In the genomic region with DNA sequence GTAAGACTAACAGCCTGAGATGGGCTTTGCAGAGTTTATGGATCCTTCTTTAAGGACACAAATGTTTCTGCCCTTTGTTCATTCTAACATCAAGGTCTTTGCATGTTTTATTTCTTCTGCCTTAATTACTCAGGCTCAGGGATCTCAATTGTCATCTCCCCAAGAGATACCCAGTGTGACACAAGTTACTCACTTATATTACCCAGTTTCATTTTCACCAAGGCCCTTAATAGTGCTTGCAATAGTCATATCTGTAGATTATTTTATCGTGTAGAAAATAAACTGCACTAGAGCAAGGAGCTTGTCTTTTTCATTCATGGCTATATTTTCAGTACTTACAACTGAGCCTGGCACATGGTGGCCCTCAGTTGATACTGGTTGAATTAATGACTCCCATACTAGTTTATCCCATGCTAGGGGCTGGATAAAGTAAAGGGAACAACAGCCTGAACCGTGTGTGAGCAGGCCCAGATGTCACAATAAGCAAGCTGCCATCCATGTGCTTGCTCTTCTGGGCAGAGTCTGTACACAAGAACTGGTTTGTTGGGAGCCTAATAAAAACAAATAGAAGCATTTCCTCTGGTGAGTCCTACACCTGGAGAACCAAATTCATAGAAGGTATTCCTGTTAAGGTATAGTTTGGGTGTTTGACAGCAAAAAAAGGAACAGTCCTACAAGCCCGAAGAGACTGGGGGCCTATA, we compare ENCODE assay signal across 15 cellular contexts.
DNase-seq lines count a peak whose midpoint lies in the region; ATAC-seq, FAIRE-seq and TF ChIP-seq lines count a peak whose summit lies in the region.
"Had no signal": no experiment of that assay in that cellular context is flagged by ENCODE, and none has a peak within 500 bp of the region (broad histone marks: within the 10 kb centered on the region; RNA-seq: fewer than 3 reads in every experiment).

No MANE protein-coding gene starts in this region.

- H3K9me3 Mint-ChIP-seq in activated CD8-positive, alpha-beta T cell treated with anti-CD3 and anti-CD28 coated beads for 36 hours, result no peaks in the 10 kb centered on the region
- H3K9me3 Mint-ChIP-seq in activated CD8-positive, alpha-beta T cell treated with anti-CD3 and anti-CD28 coated beads, Interleukin-2, amount 10 ng/mL, durations not matched to agents 7 days and 5 days (ENCODE audit: insufficient read depth), result no peaks in the 10 kb centered on the region
- peaks cover 8% of the 10 kb centered on the region for H3K9me3 Mint-ChIP-seq in activated T-helper 1 cell treated with anti-CD3 and anti-CD28 coated beads, Interleukin-12 subunit alpha, Interleukin-12 subunit beta, Interleukin-2, Interleukin-4 antibody, amounts not matched to agents 30 ng/mL and 10 ng/mL and 1 ng/mL, durations not matched to agents 14 hours and 24 hours and 36 hours
- H3K9me3 Mint-ChIP-seq: GM23338 had no signal

- H3K18ac ChIP-seq in mesenchymal stem cell (ENCODE audit: low read depth in 1 of 2, low read length in 2 of 2), result no peak overlapping the region

- H3K4ac ChIP-seq in mesenchymal stem cell (ENCODE audit: low read depth in 1 of 2, low read length in 2 of 2), result no peak overlapping the region

- no peaks in the 10 kb centered on the region for H4K20me1 ChIP-seq in GM12878 (ENCODE audit: control insufficient read depth, insufficient read depth)

- WGBS in GM12878 (ENCODE audit: insufficient coverage, insufficient replicate concordance, low lambda C conversion rate, missing lambda C conversion rate), result 27% methylated on average over 3 of the region's 3 CpGs
- 92% methylated on average over 3 of the region's 3 CpGs for WGBS in mesenchymal stem cell

- no peak overlapping the region for H2BK12ac ChIP-seq in mesenchymal stem cell (ENCODE audit: low read length in 2 of 2)

- H3K36me3 ChIP-seq in GM12878 (ENCODE audit: control insufficient read depth in 2 of 2, insufficient read depth in 2 of 2, low read length in 1 of 2) (no peaks in the 10 kb centered on the region), mesenchymal stem cell (ENCODE audit: control insufficient read depth in 1 of 2, insufficient read depth in 2 of 2, low read depth in 1 of 2, low read length in 2 of 2) (no peaks in the 10 kb centered on the region)

- no peaks in the 10 kb centered on the region for H3K36me3 Mint-ChIP-seq in activated CD8-positive, alpha-beta T cell treated with anti-CD3 and anti-CD28 coated beads for 36 hours (ENCODE audit: low read depth)
- no peaks in the 10 kb centered on the region for H3K36me3 Mint-ChIP-seq in activated CD8-positive, alpha-beta T cell treated with anti-CD3 and anti-CD28 coated beads, Interleukin-2, amount 10 ng/mL, durations not matched to agents 7 days and 5 days (ENCODE audit: low read depth)
- H3K36me3 Mint-ChIP-seq in activated T-helper 1 cell treated with anti-CD3 and anti-CD28 coated beads, Interleukin-12 subunit alpha, Interleukin-12 subunit beta, Interleukin-2, Interleukin-4 antibody, amounts not matched to agents 30 ng/mL and 10 ng/mL and 1 ng/mL, durations not matched to agents 14 hours and 24 hours and 36 hours (ENCODE audit: low read depth), result no peaks in the 10 kb centered on the region
- H3K36me3 Mint-ChIP-seq: CD8-positive, alpha-beta memory T cell had no signal

- no peaks in the 10 kb centered on the region for H3K27me3 Mint-ChIP-seq in activated CD8-positive, alpha-beta T cell treated with anti-CD3 and anti-CD28 coated beads for 36 hours
- H3K27me3 Mint-ChIP-seq in activated CD8-positive, alpha-beta T cell treated with anti-CD3 and anti-CD28 coated beads, Interleukin-2, amount 10 ng/mL, durations not matched to agents 7 days and 5 days (ENCODE audit: low read depth), result no peaks in the 10 kb centered on the region
- H3K27me3 Mint-ChIP-seq in activated T-helper 1 cell treated with anti-CD3 and anti-CD28 coated beads, Interleukin-12 subunit alpha, Interleukin-12 subunit beta, Interleukin-2, Interleukin-4 antibody, amounts not matched to agents 30 ng/mL and 10 ng/mL and 1 ng/mL, durations not matched to agents 14 hours and 24 hours and 36 hours (ENCODE audit: insufficient read depth), result peaks cover 2% of the 10 kb centered on the region
- H3K27me3 Mint-ChIP-seq: CD8-positive, alpha-beta memory T cell had no signal

- DNase-seq in activated CD8-positive, alpha-beta T cell treated with anti-CD3 and anti-CD28 coated beads for 36 hours, result no peak
- no peak for DNase-seq in activated CD8-positive, alpha-beta T cell treated with anti-CD3 and anti-CD28 coated beads, Interleukin-2, amount 10 ng/mL, durations not matched to agents 7 days and 5 days
- DNase-seq in LNCaP clone FGC (ENCODE audit: low read depth), result peak; percentile 33
- no peak for DNase-seq in GM12878 (ENCODE audit: low read depth, low spot score)
- DNase-seq in mesenchymal stem cell, result no peak
- no peak for DNase-seq in activated T-helper 1 cell treated with anti-CD3 and anti-CD28 coated beads, Interleukin-12 subunit alpha, Interleukin-12 subunit beta, Interleukin-2, Interleukin-4 antibody, amounts not matched to agents 30 ng/mL and 10 ng/mL and 1 ng/mL, durations not matched to agents 14 hours and 24 hours and 36 hours (ENCODE audit: low spot score)
- no peak for DNase-seq in frontal cortex (ENCODE audit: low spot score in 2 of 2)
- DNase-seq in left ventricle myocardium superior, result no peak
- DNase-seq: Caco-2; CD8-positive, alpha-beta memory T cell; H7; IMR-90 had no signal

- H3K9me3 ChIP-seq in GM12878 (replicated peaks; ENCODE audit: control insufficient read depth, insufficient read depth, low read length), result no peaks in the 10 kb centered on the region; the same call in 2 of the 3 replicates
- peaks cover 3% of the 10 kb centered on the region for H3K9me3 ChIP-seq in mesenchymal stem cell (ENCODE audit: control insufficient read depth, low read length)
- H3K9me3 ChIP-seq: A549 had no signal

- RAD21 ChIA-PET in GM12878 (lab: Charles Lee; ENCODE audit: unreplicated experiment), result no interaction called here

- FAIRE-seq in GM12878 (lab: Jason Lieb, UNC) (no peak), frontal cortex (lab: Jason Lieb, UNC) (no peak)
- FAIRE-seq: A549 had no signal

- ATAC-seq in activated CD8-positive, alpha-beta T cell treated with anti-CD3 and anti-CD28 coated beads for 36 hours, result peak; percentile 17
- ATAC-seq in activated CD8-positive, alpha-beta T cell treated with anti-CD3 and anti-CD28 coated beads, Interleukin-2, amount 10 ng/mL, durations not matched to agents 7 days and 5 days, result no peak
- peak; percentile 23 for ATAC-seq in GM12878
- ATAC-seq in left ventricle myocardium superior, result no peak
- ATAC-seq: A549, GM23338 had no signal

- no peak overlapping the region for H4K8ac ChIP-seq in mesenchymal stem cell (ENCODE audit: low read length)

- no TSS peak for BruUV-seq in GM12878 (replicated peaks; lab: Mats Ljungman, UMichigan)

- no peaks in the 10 kb centered on the region for H3K27me3 ChIP-seq in GM12878 (replicated peaks in 1 of 2; ENCODE audit: control insufficient read depth in 2 of 2, insufficient read depth in 2 of 2, low read length in 1 of 2)
- H3K27me3 ChIP-seq in mesenchymal stem cell (ENCODE audit: control insufficient read depth in 1 of 2, insufficient read depth in 1 of 2, low read length in 2 of 2), result no peaks in the 10 kb centered on the region

- TF ChIP-seq EP300 in GM12878 (IDR thresholded peaks at IDR 0.05; ENCODE audit: borderline replicate concordance in 1 of 2, control insufficient read depth in 1 of 2, low read depth in 2 of 2, low read length in 2 of 2), result no peak

- peaks cover 16% of the 10 kb centered on the region for H3K4me1 Mint-ChIP-seq in activated CD8-positive, alpha-beta T cell treated with anti-CD3 and anti-CD28 coated beads for 36 hours (ENCODE audit: low read depth)
- H3K4me1 Mint-ChIP-seq in activated CD8-positive, alpha-beta T cell treated with anti-CD3 and anti-CD28 coated beads, Interleukin-2, amount 10 ng/mL, durations not matched to agents 7 days and 5 days (ENCODE audit: low read depth), result peaks cover 13% of the 10 kb centered on the region
- H3K4me1 Mint-ChIP-seq in activated T-helper 1 cell treated with anti-CD3 and anti-CD28 coated beads, Interleukin-12 subunit alpha, Interleukin-12 subunit beta, Interleukin-2, Interleukin-4 antibody, amounts not matched to agents 30 ng/mL and 10 ng/mL and 1 ng/mL, durations not matched to agents 14 hours and 24 hours and 36 hours (ENCODE audit: low read depth), result peaks cover 18% of the 10 kb centered on the region
- H3K4me1 Mint-ChIP-seq: GM23338 had no signal

- POLR2A ChIA-PET in activated CD8-positive, alpha-beta T cell treated with anti-CD3 and anti-CD28 coated beads for 36 hours (lab: Charles Lee), result no interaction called here
- POLR2A ChIA-PET in activated CD8-positive, alpha-beta T cell treated with anti-CD3 and anti-CD28 coated beads, Interleukin-2, amount 10 ng/mL, durations not matched to agents 7 days and 5 days (lab: Charles Lee), result no interaction called here
- POLR2A ChIA-PET in GM12878 (lab: Charles Lee), result no interaction called here

- no peak overlapping the region for H2AK5ac ChIP-seq in mesenchymal stem cell (ENCODE audit: low read length, severe bottlenecking)

- H3K79me2 ChIP-seq in GM12878 (ENCODE audit: control insufficient read depth, insufficient read depth, low read length), result no peaks in the 10 kb centered on the region

- CTCF ChIA-PET in activated CD8-positive, alpha-beta T cell treated with anti-CD3 and anti-CD28 coated beads for 36 hours (lab: Charles Lee), result interaction anchor here (1.5 kb wide), 1 partner anchor 63 kb away, joined by 3 read pairs; no protein-coding TSS in a partner anchor
- CTCF ChIA-PET in activated CD8-positive, alpha-beta T cell treated with anti-CD3 and anti-CD28 coated beads, Interleukin-2, amount 10 ng/mL, durations not matched to agents 7 days and 5 days (lab: Charles Lee), result no interaction called here
- CTCF ChIA-PET in GM12878 (lab: Yijun Ruan, JAX), result interaction anchor here (0.5 kb wide), 1 partner anchor 1992 kb away, joined by 3 read pairs; no protein-coding TSS in a partner anchor

- intact Hi-C loops in activated CD8-positive, alpha-beta T cell treated with anti-CD3 and anti-CD28 coated beads for 36 hours (cut with micrococcal nuclease), result no loop called here
- intact Hi-C loops in GM12878 (cut with micrococcal nuclease; ENCODE audit: unreplicated experiment) (no loop called here), left ventricle myocardium superior (cut with micrococcal nuclease) (no loop called here)
- intact Hi-C loops in activated T-helper 1 cell treated with anti-CD3 and anti-CD28 coated beads, Interleukin-12 subunit alpha, Interleukin-12 subunit beta, Interleukin-2, Interleukin-4 antibody, amounts not matched to agents 30 ng/mL and 10 ng/mL and 1 ng/mL, durations not matched to agents 14 hours and 24 hours and 36 hours (cut with micrococcal nuclease), result no loop called here

- SMC1A ChIA-PET in GM12878 (lab: Charles Lee; ENCODE audit: uncharacterized antibody, unreplicated experiment), result no interaction called here

- H3K4me3 ChIP-seq in LNCaP clone FGC (ENCODE audit: low read depth, low read length), result no peak overlapping the region
- H3K4me3 ChIP-seq in GM12878, result no peak overlapping the region
- no peak overlapping the region for H3K4me3 ChIP-seq in mesenchymal stem cell (ENCODE audit: insufficient read depth in 1 of 2, low read depth in 1 of 2, low read length in 2 of 2)
- H3K4me3 ChIP-seq: A549, GM23338 had no signal

- no peak overlapping the region for H3K27ac ChIP-seq in GM12878 (ENCODE audit: control insufficient read depth, insufficient read depth)
- no peak overlapping the region for H3K27ac ChIP-seq in mesenchymal stem cell (ENCODE audit: low read length, poor library complexity, severe bottlenecking)
- H3K27ac ChIP-seq: A549 had no signal

- H2BK5ac ChIP-seq in mesenchymal stem cell (ENCODE audit: low read depth, low read length, poor library complexity, severe bottlenecking), result no peak overlapping the region

- H3K4me2 ChIP-seq in GM12878 (ENCODE audit: control insufficient read depth, insufficient read depth) (no peak overlapping the region), mesenchymal stem cell (ENCODE audit: low read length, poor library complexity, severe bottlenecking) (no peak overlapping the region)
- H3K4me2 ChIP-seq: A549, GM23338 had no signal

- no peak overlapping the region for H3K4me3 Mint-ChIP-seq in activated CD8-positive, alpha-beta T cell treated with anti-CD3 and anti-CD28 coated beads for 36 hours
- H3K4me3 Mint-ChIP-seq in activated CD8-positive, alpha-beta T cell treated with anti-CD3 and anti-CD28 coated beads, Interleukin-2, amount 10 ng/mL, durations not matched to agents 7 days and 5 days, result no peak overlapping the region
- H3K4me3 Mint-ChIP-seq in activated T-helper 1 cell treated with anti-CD3 and anti-CD28 coated beads, Interleukin-12 subunit alpha, Interleukin-12 subunit beta, Interleukin-2, Interleukin-4 antibody, amounts not matched to agents 30 ng/mL and 10 ng/mL and 1 ng/mL, durations not matched to agents 14 hours and 24 hours and 36 hours, result no peak overlapping the region
- H3K4me3 Mint-ChIP-seq: CD14-positive monocyte; CD8-positive, alpha-beta memory T cell; GM23338 had no signal

- no peak overlapping the region for H3K23ac ChIP-seq in mesenchymal stem cell (ENCODE audit: low read length in 2 of 2)

- H3K4me1 ChIP-seq in GM12878 (ENCODE audit: control insufficient read depth, insufficient read depth, low read length), result no peaks in the 10 kb centered on the region
- H3K4me1 ChIP-seq in mesenchymal stem cell (ENCODE audit: control insufficient read depth, insufficient read depth, low read depth, low read length), result peaks cover 3% of the 10 kb centered on the region
- H3K4me1 ChIP-seq: A549, Caco-2 had no signal

- H2AFZ ChIP-seq in GM12878 (ENCODE audit: control insufficient read depth, low read depth, low read length), result no peak overlapping the region
- H2AFZ ChIP-seq in mesenchymal stem cell (ENCODE audit: low read depth, low read length), result no peak overlapping the region
- H2AFZ ChIP-seq: GM23338 had no signal

- H3K14ac ChIP-seq in mesenchymal stem cell (ENCODE audit: low read length in 2 of 2), result no peak overlapping the region

- no peak for TF ChIP-seq CTCF in activated CD8-positive, alpha-beta T cell treated with anti-CD3 and anti-CD28 coated beads for 36 hours (IDR thresholded peaks at IDR 0.05)
- TF ChIP-seq CTCF in LNCaP clone FGC (IDR thresholded peaks at IDR 0.05; ENCODE audit: control insufficient read depth, extremely low read depth, insufficient read depth), result no peak
- no peak for TF ChIP-seq CTCF in GM12878 (IDR thresholded peaks at IDR 0.05 in 2 of 3, conservative IDR thresholded peaks at IDR 0.05 in 1 of 3; ENCODE audit: control insufficient read depth in 2 of 3, extremely low read depth in 1 of 3, insufficient read depth in 1 of 3, low read depth in 3 of 3, low read length in 3 of 3)

- no peak overlapping the region for H2BK15ac ChIP-seq in mesenchymal stem cell (ENCODE audit: low read depth, poor library complexity, severe bottlenecking)

- TF ChIP-seq POLR2A in GM12878 (IDR thresholded peaks at IDR 0.05; ENCODE audit: low read depth, low read length), result no peak

- H3K27ac Mint-ChIP-seq in activated CD8-positive, alpha-beta T cell treated with anti-CD3 and anti-CD28 coated beads for 36 hours, result no peak overlapping the region
- no peak overlapping the region for H3K27ac Mint-ChIP-seq in activated CD8-positive, alpha-beta T cell treated with anti-CD3 and anti-CD28 coated beads, Interleukin-2, amount 10 ng/mL, durations not matched to agents 7 days and 5 days
- H3K27ac Mint-ChIP-seq in activated T-helper 1 cell treated with anti-CD3 and anti-CD28 coated beads, Interleukin-12 subunit alpha, Interleukin-12 subunit beta, Interleukin-2, Interleukin-4 antibody, amounts not matched to agents 30 ng/mL and 10 ng/mL and 1 ng/mL, durations not matched to agents 14 hours and 24 hours and 36 hours, result no peak overlapping the region
- H3K27ac Mint-ChIP-seq: CD14-positive monocyte, GM23338 had no signal

- H4K91ac ChIP-seq in mesenchymal stem cell (ENCODE audit: low read length), result no peak overlapping the region

- peak overlapping the region; percentile 66 for H2BK120ac ChIP-seq in mesenchymal stem cell (ENCODE audit: low read depth, low read length)

- no peaks in the 10 kb centered on the region for H3K79me1 ChIP-seq in mesenchymal stem cell (replicated peaks; ENCODE audit: low read length, poor library complexity, severe bottlenecking)

- no peak for TF ChIP-seq RAD21 in GM12878 (IDR thresholded peaks at IDR 0.05; ENCODE audit: insufficient read depth, low read depth, low read length)

- H3K9ac ChIP-seq in GM12878 (ENCODE audit: control insufficient read depth, insufficient read depth, low read length) (no peak overlapping the region), mesenchymal stem cell (ENCODE audit: low read length) (no peak overlapping the region)

- in situ Hi-C loops in GM12878 (cut with MboI), result no loop called here

Comparison
In these comparisons a context has a peak if more than half of its experiments do, and no peak if none do; other contexts are left out.
1. ATAC-seq: peak in activated CD8-positive, alpha-beta T cell treated with anti-CD3 and anti-CD28 coated beads for 36 hours (single experiment) and GM12878 (single experiment); none in activated CD8-positive, alpha-beta T cell treated with anti-CD3 and anti-CD28 coated beads, Interleukin-2, amount 10 ng/mL, durations not matched to agents 7 days and 5 days (single experiment) and left ventricle myocardium superior (single experiment).